ENCODE assay signal across 8 cellular contexts in genomic region chr5:55994998-55995914, GRCh38. TPM values are rescaled to one million over a fixed set of nuclear protein-coding genes. Genes with fewer than 3 reads are reported as not detected.
DNase-seq lines count a peak whose midpoint lies in the region; ATAC-seq and TF ChIP-seq lines count a peak whose summit lies in the region.

No MANE protein-coding gene starts in this region.

- H3F3A ChIP-seq in SK-N-SH (replicated peaks; ENCODE audit: insufficient read depth) = peaks cover 11% of the 10 kb centered on the region

- H3K4me1 ChIP-seq in SK-N-SH (ENCODE audit: control insufficient read depth in 1 of 2, insufficient read depth in 2 of 2, low read depth in 1 of 2, low read length in 1 of 2) (peaks cover 12 to 14% of the 10 kb centered on the region in 2 experiments; a peak in 3 of 4 replicates), osteoblast (ENCODE audit: insufficient read depth, low read length) (peaks cover 33% of the 10 kb centered on the region), thymus (ENCODE audit: control insufficient read depth, insufficient read depth, low read length) (no peaks in the 10 kb centered on the region)

- H3K36me3 ChIP-seq in SK-N-SH (replicated peaks in 1 of 2; ENCODE audit: control insufficient read depth in 1 of 2, insufficient read depth in 2 of 2, low read length in 1 of 2) (no peaks in the 10 kb centered on the region), osteoblast (ENCODE audit: insufficient read depth, low read length) (no peaks in the 10 kb centered on the region), thymus (ENCODE audit: control insufficient read depth, insufficient read depth) (no peaks in the 10 kb centered on the region)

- peak overlapping the region; percentile 97 for H3K27ac Mint-ChIP-seq in activated naive CD8-positive, alpha-beta T cell
- H3K27ac Mint-ChIP-seq in glutamatergic neuron (ENCODE audit: unreplicated experiment) = peak overlapping the region; percentile 5

- peak overlapping the region; percentile 94 for H3K9ac ChIP-seq in SK-N-SH

- no peak; a peak in 2 of 4 replicates for TF ChIP-seq EP300 in SK-N-SH (IDR thresholded peaks at IDR 0.05; ENCODE audit: borderline replicate concordance in 1 of 2, low read depth in 1 of 2, low read length in 1 of 2)

- under 1% methylated on average over 36 of the region's 70 CpGs for WGBS in SK-N-SH (ENCODE audit: low lambda C conversion rate)
- under 1% methylated on average over 70 of the region's 70 CpGs for WGBS in thymus

- H3K4me2 ChIP-seq in SK-N-SH = peak overlapping the region; percentile 65
- H3K4me2 ChIP-seq in osteoblast (ENCODE audit: insufficient read depth, low read length) = peak overlapping the region; percentile 88

- H3K9me3 ChIP-seq in SK-N-SH = no peaks in the 10 kb centered on the region
- no peaks in the 10 kb centered on the region for H3K9me3 ChIP-seq in osteoblast (ENCODE audit: low read depth, low read length)
- no peaks in the 10 kb centered on the region for H3K9me3 ChIP-seq in thymus (ENCODE audit: control insufficient read depth)

- H3K27ac ChIP-seq in SK-N-SH (ENCODE audit: low read depth in 2 of 2, low read length in 1 of 2) = peak overlapping the region; percentile 96 to 98
- H3K27ac ChIP-seq in osteoblast (ENCODE audit: low read depth, low read length) = peak overlapping the region; percentile 98
- peak overlapping the region; percentile 98 for H3K27ac ChIP-seq in thymus (ENCODE audit: low read depth)

- POLR2A ChIA-PET in SK-N-SH (lab: Yijun Ruan, JAX) = interaction anchor here (0.5 kb wide), 1 partner anchor 247 kb away, joined by 3 read pairs; no protein-coding TSS in a partner anchor

- no peaks in the 10 kb centered on the region for H3K27me3 Mint-ChIP-seq in activated naive CD8-positive, alpha-beta T cell
- H3K27me3 Mint-ChIP-seq in glutamatergic neuron (ENCODE audit: unreplicated experiment) = peaks cover 2% of the 10 kb centered on the region

- H3K9me2 ChIP-seq in SK-N-SH = no peaks in the 10 kb centered on the region

- H3K79me2 ChIP-seq in SK-N-SH (ENCODE audit: insufficient read depth) (peaks cover 43% of the 10 kb centered on the region), osteoblast (ENCODE audit: insufficient read depth, low read length) (peaks cover 44% of the 10 kb centered on the region)

- peaks cover 33% of the 10 kb centered on the region; the same call in 1 of the 2 replicates for H4K20me1 ChIP-seq in SK-N-SH (ENCODE audit: insufficient read depth)
- peaks cover 24% of the 10 kb centered on the region for H4K20me1 ChIP-seq in osteoblast (ENCODE audit: insufficient read depth, low read length)

- H3K4me3 Mint-ChIP-seq in activated naive CD8-positive, alpha-beta T cell = peak overlapping the region; percentile 100
- peak overlapping the region; percentile 88 for H3K4me3 Mint-ChIP-seq in glutamatergic neuron (ENCODE audit: unreplicated experiment)

- H2AFZ ChIP-seq in SK-N-SH (ENCODE audit: low read depth) (peak overlapping the region; percentile 84), osteoblast (ENCODE audit: low read length) (peak overlapping the region; percentile 53)

- H3K4me1 Mint-ChIP-seq in activated naive CD8-positive, alpha-beta T cell (ENCODE audit: low read depth) = peaks cover 52% of the 10 kb centered on the region
- peaks cover 2% of the 10 kb centered on the region for H3K4me1 Mint-ChIP-seq in glutamatergic neuron (ENCODE audit: low read depth, unreplicated experiment)

- TF ChIP-seq RAD21 in SK-N-SH (IDR thresholded peaks at IDR 0.05; ENCODE audit: low read length) = no peak

- H3K27me3 ChIP-seq in SK-N-SH (ENCODE audit: insufficient read depth) (no peaks in the 10 kb centered on the region), osteoblast (ENCODE audit: insufficient read depth, low read length) (no peaks in the 10 kb centered on the region), thymus (ENCODE audit: control insufficient read depth, insufficient read depth) (no peaks in the 10 kb centered on the region)

- peak; percentile 98 for DNase-seq in GM10266 (ENCODE audit: extremely low spot score)
- DNase-seq in NCI-H1092 (lab: John Stamatoyannopoulos, UW) = peak; percentile 84
- peak; percentile 99 for DNase-seq in SK-N-SH
- DNase-seq in glutamatergic neuron = peak; percentile 98
- DNase-seq in osteoblast (ENCODE audit: insufficient read length, low spot score, missing footprints) = peak; percentile 99

- H3K9me3 Mint-ChIP-seq in activated naive CD8-positive, alpha-beta T cell (ENCODE audit: low read depth) = no peaks in the 10 kb centered on the region
- H3K9me3 Mint-ChIP-seq in glutamatergic neuron (ENCODE audit: unreplicated experiment) = peaks cover 5% of the 10 kb centered on the region

- CTCF ChIA-PET in SK-N-SH (lab: Yijun Ruan, JAX) = interaction anchor here (1.0 to 1.2 kb wide), 2 partner anchors 9 to 181 kb away, joined by 3 to 4 read pairs; no protein-coding TSS in a partner anchor

- TF ChIP-seq CTCF in GM10266 (IDR thresholded peaks at IDR 0.05; ENCODE audit: control insufficient read depth, insufficient read depth, low read depth, missing control alignments) (peak; percentile 9), SK-N-SH (IDR thresholded peaks at IDR 0.05) (peak; percentile 16; the same call in 1 of the 2 replicates), glutamatergic neuron (IDR thresholded peaks at IDR 0.05; ENCODE audit: partially characterized antibody, unreplicated experiment) (no peak), osteoblast (IDR thresholded peaks at IDR 0.05; ENCODE audit: extremely low read depth, low read depth, low read length) (no peak)

- ATAC-seq in HG02623 (IDR thresholded peaks at IDR 0.05; ENCODE audit: unreplicated experiment) = peak; percentile 95

- peak overlapping the region; percentile 72 to 74 for H3K4me3 ChIP-seq in SK-N-SH (ENCODE audit: low read depth in 2 of 2, low read length in 1 of 2)
- H3K4me3 ChIP-seq in osteoblast (ENCODE audit: insufficient read depth, low read length) = peak overlapping the region; percentile 91
- H3K4me3 ChIP-seq in thymus (ENCODE audit: low read length) = peak overlapping the region; percentile 65

- H3K36me3 Mint-ChIP-seq in activated naive CD8-positive, alpha-beta T cell = peaks cover 9% of the 10 kb centered on the region
- H3K36me3 Mint-ChIP-seq in glutamatergic neuron (ENCODE audit: unreplicated experiment) = no peaks in the 10 kb centered on the region

TF ChIP-seq in SK-N-SH, 30 proteins besides CTCF, POLR2A, EP300 and RAD21 (continues in another document):
- peak; percentile 53 for TF ChIP-seq MXI1 (IDR thresholded peaks at IDR 0.05; ENCODE audit: low read depth, low read length)
- TF ChIP-seq NFIC (IDR thresholded peaks at IDR 0.05; ENCODE audit: borderline replicate concordance) = no peak; the same call in 1 of the 2 replicates
- peak; percentile 71 for TF ChIP-seq IRF3 (IDR thresholded peaks at IDR 0.05; ENCODE audit: low read depth, low read length)
- 0 out of 2 replicates have a peak, but pooled peaks have one; percentile 26 for TF ChIP-seq YY1 (IDR thresholded peaks at IDR 0.05; ENCODE audit: low read depth)
- TF ChIP-seq EZH2phosphoT487 (IDR thresholded peaks at IDR 0.05; ENCODE audit: borderline replicate concordance, low read depth) = no peak
- peak; percentile 64; the same call in 1 of the 2 replicates for TF ChIP-seq SIN3A (IDR thresholded peaks at IDR 0.05; ENCODE audit: borderline replicate concordance, low read depth, low read length)
- no peak for TF ChIP-seq SMC3 (IDR thresholded peaks at IDR 0.05; ENCODE audit: low read depth, low read length)
- no peak for TF ChIP-seq USF2 (IDR thresholded peaks at IDR 0.05; ENCODE audit: borderline replicate concordance, low read depth, low read length)
- peak; percentile 97 for TF ChIP-seq PBX3 (IDR thresholded peaks at IDR 0.05)
- peak; percentile 84 for TF ChIP-seq POLR2AphosphoS5 (IDR thresholded peaks at IDR 0.05; ENCODE audit: low read depth, low read length)
- no peak for TF ChIP-seq ELF1 (IDR thresholded peaks at IDR 0.05)
- no peak for TF ChIP-seq TEAD4 (IDR thresholded peaks at IDR 0.05; ENCODE audit: borderline replicate concordance, insufficient read depth)
- 0 out of 2 replicates have a peak, but pooled peaks have one; percentile 51 for TF ChIP-seq GATA2 (CRISPR knock-in tag; IDR thresholded peaks at IDR 0.05)
- no peak; the same call in 1 of the 2 replicates for TF ChIP-seq MEF2A (IDR thresholded peaks at IDR 0.05; ENCODE audit: borderline replicate concordance, low read depth)

RNA-seq across cellular contexts. Expression of gene IL6ST, which starts 0.5 kb away (rescaled TPM):
- polyA plus RNA-seq in SK-N-SH (2012; rRNA removed) (16.0 and 21.1 TPM in 2 replicates), thymus (94.1 TPM)
- polyA plus RNA-seq in SK-N-SH (2012; cell fraction: cytosol; rRNA removed) = 30.1 and 34.6 TPM in 2 replicates
- 6.7 and 17.2 TPM in 2 replicates for polyA plus RNA-seq in SK-N-SH (2012; cell fraction: nucleus; rRNA removed)
- total RNA-seq in glutamatergic neuron (ENCODE audit: unreplicated experiment) (37.7 TPM), osteoblast (785 and 804 TPM in 2 replicates)

Comparison
In these comparisons a context has a peak if more than half of its experiments do, and no peak if none do; other contexts are left out.
1. Peak in every context shown above with its lines: DNase-seq, ATAC-seq, H3K4me3 ChIP-seq and H3K27ac ChIP-seq.
2. CTCF ChIP-seq: peak in GM10266 (single experiment) and SK-N-SH (single experiment); none in glutamatergic neuron (single experiment) and osteoblast (single experiment).
3. RNA of gene IL6ST, which starts 0.5 kb away (total RNA-seq): 785 to 804 TPM in osteoblast; 37.7 TPM in glutamatergic neuron (single experiment); every median in the first group is over 10 times any median in the second.